ENCODE assay signal across 6 cellular contexts in the genomic region with DNA sequence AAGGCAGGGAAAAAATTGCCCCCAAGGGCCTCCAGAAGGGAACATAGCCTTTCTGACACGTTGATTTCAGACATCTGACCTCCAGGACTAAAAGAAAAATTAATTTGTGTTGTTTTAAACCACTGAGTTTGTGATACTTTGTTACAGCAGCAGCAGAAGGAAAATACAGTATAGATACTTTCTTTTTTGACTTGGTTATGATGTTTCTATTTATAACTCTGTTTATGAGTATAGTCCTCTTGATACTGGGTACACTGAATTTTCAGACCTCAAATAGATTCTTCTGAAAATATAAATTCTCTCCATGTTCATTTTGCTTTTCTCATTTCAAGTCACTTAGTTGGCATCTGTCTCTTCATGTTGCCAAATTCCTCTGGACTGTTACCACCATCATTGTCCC. TPM values are rescaled to one million over a fixed set of nuclear protein-coding genes. Genes with fewer than 3 reads are reported as not detected.
"Had no signal": no experiment of that assay in that cellular context is flagged by ENCODE, and none has a peak within 500 bp of the region (broad histone marks: within the 10 kb centered on the region; RNA-seq: fewer than 3 reads in every experiment).

No MANE protein-coding gene starts in this region.

- ATAC-seq: GM23338, K562 had no signal

- DNase-seq: H9, HCEC 1CT, IMR-90, KG1 had no signal

- H3K27ac Mint-ChIP-seq: GM23338, H9 had no signal

- H3K4me3 ChIP-seq: GM23338, K562 had no signal

- H2AFZ ChIP-seq: GM23338 had no signal

- H3K4me2 ChIP-seq: GM23338 had no signal

- H3K4me3 Mint-ChIP-seq: GM23338, H9 had no signal

- H3K9me3 Mint-ChIP-seq: GM23338 had no signal

RNA-seq across cellular contexts. Expression of a gene that starts 44.4 kb away (rescaled TPM):
- total RNA-seq: K562 had no signal
